Comparison of ENCODE assay signal across 11 cellular contexts in the genomic region with DNA sequence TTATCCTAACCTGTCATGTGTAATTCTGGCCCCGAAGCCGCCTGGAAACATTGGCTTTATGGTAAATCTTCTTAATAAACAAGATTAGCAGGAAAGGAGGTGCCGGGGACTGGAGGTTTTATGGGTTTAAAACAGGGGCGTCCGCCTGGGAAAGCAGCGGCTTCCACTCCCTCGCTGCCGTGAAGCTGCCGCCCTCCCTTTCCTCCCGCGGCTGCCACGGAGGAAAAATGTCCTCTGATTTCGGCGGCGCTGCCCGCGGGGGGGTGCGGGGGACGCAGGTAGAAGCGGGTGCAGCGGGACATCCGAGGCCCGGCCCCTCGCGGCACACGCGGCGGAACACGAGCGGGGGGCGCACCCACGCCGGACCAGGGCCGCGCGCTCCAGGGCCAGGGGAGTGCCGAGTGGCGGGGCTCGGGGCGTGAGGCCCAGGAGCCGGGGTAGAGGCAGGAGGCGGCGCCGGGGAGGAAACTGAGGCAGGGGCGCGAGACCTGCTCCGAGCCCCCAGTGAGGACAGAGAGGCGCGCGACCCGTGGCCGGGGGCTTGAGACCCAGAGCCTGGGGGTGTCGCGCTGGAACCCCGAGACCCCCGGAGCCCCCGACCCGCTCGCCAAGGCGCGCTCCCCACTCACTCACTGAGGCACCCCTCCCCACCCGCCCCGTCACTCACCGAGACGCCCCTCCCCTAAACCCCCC. TPM values are rescaled to one million over a fixed set of nuclear protein-coding genes. Genes with fewer than 3 reads are reported as not detected.
DNase-seq lines count a peak whose midpoint lies in the region; ATAC-seq and FAIRE-seq lines count a peak whose summit lies in the region.
"Had no signal": no experiment of that assay in that cellular context is flagged by ENCODE, and none has a peak within 500 bp of the region (broad histone marks: within the 10 kb centered on the region; RNA-seq: fewer than 3 reads in every experiment).

No MANE protein-coding gene starts in this region.

- H3K27me3 Mint-ChIP-seq in stimulated activated naive B cell treated with anti-CD40 and anti-IgM and Interleukin-4, amounts not matched to agents 10 μg/mL and 1 μg/mL and 100 μg/mL, for 72 hours = peaks cover 53 to 64% of the 10 kb centered on the region in 2 donors

- H3K36me3 Mint-ChIP-seq in stimulated activated naive B cell treated with anti-CD40 and anti-IgM and Interleukin-4, amounts not matched to agents 10 μg/mL and 1 μg/mL and 100 μg/mL, for 72 hours = peaks cover 3% of the 10 kb centered on the region in 2 donors

- H3K4me1 ChIP-seq in iPS-20b (ENCODE audit: insufficient read depth, low read length) = no peaks in the 10 kb centered on the region
- H3K4me1 ChIP-seq in small intestine (ENCODE audit: control insufficient read depth in 2 of 2, insufficient read depth in 1 of 2, low read depth in 1 of 2, low read length in 1 of 2) = peaks cover 0 to 3% of the 10 kb centered on the region in 2 donors

- H3K4me3 ChIP-seq in iPS-20b (ENCODE audit: low read length) (peak overlapping the region; percentile 42; the same call in 1 of the 2 replicates), small intestine (ENCODE audit: low read depth in 1 of 2, low read length in 2 of 2) (peak overlapping the region; percentile 12 to 36)

- no peak overlapping the region for H3K9ac ChIP-seq in iPS-20b (ENCODE audit: low read depth, low read length)

- 4 to 5% (median 5%) methylated on average over 41 to 65 of the region's 65 CpGs for WGBS in small intestine, 3 donors

- peaks cover 4 to 5% of the 10 kb centered on the region in 2 donors for H3K9me3 Mint-ChIP-seq in stimulated activated naive B cell treated with anti-CD40 and anti-IgM and Interleukin-4, amounts not matched to agents 10 μg/mL and 1 μg/mL and 100 μg/mL, for 72 hours

- peaks cover 79% of the 10 kb centered on the region for H3K27me3 ChIP-seq in iPS-20b (ENCODE audit: insufficient read depth, low read length)
- peaks cover 3 to 14% of the 10 kb centered on the region in 2 donors for H3K27me3 ChIP-seq in small intestine (ENCODE audit: control insufficient read depth in 2 of 2, insufficient read depth in 2 of 2, low read length in 2 of 2)

- H3K27ac Mint-ChIP-seq in stimulated activated naive B cell treated with anti-CD40 and anti-IgM and Interleukin-4, amounts not matched to agents 10 μg/mL and 1 μg/mL and 100 μg/mL, for 72 hours = no peak overlapping the region

- peak overlapping the region in 1 of 2 donors; percentile 28 for H3K4me3 Mint-ChIP-seq in stimulated activated naive B cell treated with anti-CD40 and anti-IgM and Interleukin-4, amounts not matched to agents 10 μg/mL and 1 μg/mL and 100 μg/mL, for 72 hours

- H3K4me1 Mint-ChIP-seq in stimulated activated naive B cell treated with anti-CD40 and anti-IgM and Interleukin-4, amounts not matched to agents 10 μg/mL and 1 μg/mL and 100 μg/mL, for 72 hours = peaks cover 11 to 16% of the 10 kb centered on the region in 2 donors

- H3K9me3 ChIP-seq in iPS-20b (ENCODE audit: insufficient read depth, low read depth, low read length) (no peaks in the 10 kb centered on the region), small intestine (ENCODE audit: control insufficient read depth, low read depth) (no peaks in the 10 kb centered on the region)
- H3K9me3 ChIP-seq: upper lobe of right lung had no signal

- H3K27ac ChIP-seq in angular gyrus (ENCODE audit: low read depth, low read length) (peak overlapping the region; percentile 16), iPS-20b (ENCODE audit: low read length) (no peak overlapping the region), small intestine (ENCODE audit: low read depth in 1 of 2, low read length in 1 of 2) (no peak overlapping the region)
- H3K27ac ChIP-seq: upper lobe of right lung had no signal

- no peak for ATAC-seq in stimulated activated naive B cell treated with anti-CD40 and anti-IgM and Interleukin-4, amounts not matched to agents 10 μg/mL and 1 μg/mL and 100 μg/mL, for 72 hours (replicated peaks)

- FAIRE-seq in small intestine (lab: Jason Lieb, UNC) = no peak

- DNase-seq in NCI-H748 (lab: John Stamatoyannopoulos, UW; ENCODE audit: unreplicated experiment) = peak; percentile 45
- DNase-seq in NCI-H748 treated with DMSO at 0.1 percent for 48 hours (lab: John Stamatoyannopoulos, UW) = no peak
- no peak for DNase-seq in small intestine
- DNase-seq in SHP77 (lab: John Stamatoyannopoulos, UW) = no peak
- DNase-seq in stimulated activated naive B cell treated with anti-CD40 and anti-IgM and Interleukin-4, amounts not matched to agents 10 μg/mL and 1 μg/mL and 100 μg/mL, for 72 hours = no peak
- DNase-seq in GDM1 (lab: John Stamatoyannopoulos, UW) = no peak
- DNase-seq: activated CD4-positive, alpha-beta T cell treated with anti-CD3 and anti-CD28 coated beads for 48 hours; SW 1271; upper lobe of right lung had no signal

- H3K36me3 ChIP-seq in iPS-20b (ENCODE audit: insufficient read depth, low read depth, low read length) (no peaks in the 10 kb centered on the region), small intestine (ENCODE audit: control insufficient read depth in 2 of 2, insufficient read depth in 2 of 2, low read length in 2 of 2) (no peaks in the 10 kb centered on the region)
- H3K36me3 ChIP-seq: upper lobe of right lung had no signal

RNA-seq across cellular contexts. Expression of a gene that starts 1.0 kb away (rescaled TPM):
- polyA plus RNA-seq in small intestine = 1 to 10 TPM; 1.6 to 5.9 (median 2.0) TPM
